Comparison of ENCODE assay signal across 8 cellular contexts in the genomic region with DNA sequence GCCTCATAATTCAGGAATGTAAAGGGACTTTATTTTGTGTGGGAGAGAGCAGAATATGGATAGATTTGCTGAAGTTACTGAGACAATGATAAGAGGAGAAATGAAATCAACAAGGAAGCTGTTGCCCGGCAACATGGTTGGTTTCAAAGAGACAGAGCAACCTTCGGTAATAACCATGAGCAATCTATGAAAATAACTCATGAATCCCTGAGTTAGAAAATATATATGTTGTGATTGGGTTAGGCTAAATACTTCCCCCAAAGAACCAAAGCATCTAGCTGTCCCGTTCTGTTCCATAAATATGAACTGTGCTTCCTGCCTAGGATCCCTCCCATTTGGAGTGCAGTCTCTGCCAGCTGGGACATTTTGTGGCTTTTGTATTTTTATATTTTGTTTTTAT. TPM values are rescaled to one million over a fixed set of nuclear protein-coding genes. Genes with fewer than 3 reads are reported as not detected.
A peak's percentile ranks its signal among the peaks of the same experiment; 100 is the strongest.
DNase-seq lines count a peak whose midpoint lies in the region; ATAC-seq and TF ChIP-seq lines count a peak whose summit lies in the region.
"Had no signal": no experiment of that assay in that cellular context is flagged by ENCODE, and none has a peak within 500 bp of the region (broad histone marks: within the 10 kb centered on the region; RNA-seq: fewer than 3 reads in every experiment).

No MANE protein-coding gene starts in this region.

- H3K9me3 ChIP-seq in MG63: no peaks in the 10 kb centered on the region

- no peaks in the 10 kb centered on the region for H3K27me3 ChIP-seq in MG63

- H3K4me3 ChIP-seq in MG63 (no peak overlapping the region), cardiac fibroblast (replicated peaks in 1 of 2; ENCODE audit: low read depth in 2 of 2, low read length in 2 of 2) (peak overlapping the region in 1 of 2 donors; percentile 19)

- no peaks in the 10 kb centered on the region for H3K36me3 ChIP-seq in MG63

- TF ChIP-seq CTCF in cardiac fibroblast (IDR thresholded peaks at IDR 0.05; ENCODE audit: low read depth, low read length): no peak

- ATAC-seq in GM18873 (IDR thresholded peaks at IDR 0.05; ENCODE audit: low FRiP score, unreplicated experiment) (no peak), HG02885 (IDR thresholded peaks at IDR 0.05; ENCODE audit: poor library complexity, unreplicated experiment) (no peak), GM19452 (IDR thresholded peaks at IDR 0.05; ENCODE audit: unreplicated experiment) (no peak)

- DNase-seq in MG63 (peak; percentile 3), cardiac fibroblast (ENCODE audit: low read depth in 2 of 2) (peak; percentile 69 to 74), kidney glomerular epithelial cell (lab: John Stamatoyannopoulos, UW) (peak; percentile 60), superior temporal gyrus (ENCODE audit: extremely low spot score) (peak; percentile 63)
- DNase-seq: NCI-H1417 treated with DMSO at 0.1 percent for 48 hours had no signal

RNA-seq across cellular contexts. Expression of a gene that starts 23.1 kb away (rescaled TPM):
- 8.8 and 12.0 TPM in 2 replicates for total RNA-seq in MG63 (2014; rRNA removed; shearing (Covaris generic); ENCODE audit: low replicate concordance)

RNA-seq across cellular contexts. Expression of a gene that starts 53.4 kb away (rescaled TPM):
- 41.7 and 53.3 TPM in 2 replicates for total RNA-seq in MG63 (2014; rRNA removed; shearing (Covaris generic); ENCODE audit: low replicate concordance)

Comparison
In these comparisons a context has a peak if more than half of its experiments do, and no peak if none do; other contexts are left out.
1. DNase-seq: peak in every context shown above with its lines; median percentile 72 in cardiac fibroblast; 63 in superior temporal gyrus; 60 in kidney glomerular epithelial cell; 3 in MG63.